In the genomic region with DNA sequence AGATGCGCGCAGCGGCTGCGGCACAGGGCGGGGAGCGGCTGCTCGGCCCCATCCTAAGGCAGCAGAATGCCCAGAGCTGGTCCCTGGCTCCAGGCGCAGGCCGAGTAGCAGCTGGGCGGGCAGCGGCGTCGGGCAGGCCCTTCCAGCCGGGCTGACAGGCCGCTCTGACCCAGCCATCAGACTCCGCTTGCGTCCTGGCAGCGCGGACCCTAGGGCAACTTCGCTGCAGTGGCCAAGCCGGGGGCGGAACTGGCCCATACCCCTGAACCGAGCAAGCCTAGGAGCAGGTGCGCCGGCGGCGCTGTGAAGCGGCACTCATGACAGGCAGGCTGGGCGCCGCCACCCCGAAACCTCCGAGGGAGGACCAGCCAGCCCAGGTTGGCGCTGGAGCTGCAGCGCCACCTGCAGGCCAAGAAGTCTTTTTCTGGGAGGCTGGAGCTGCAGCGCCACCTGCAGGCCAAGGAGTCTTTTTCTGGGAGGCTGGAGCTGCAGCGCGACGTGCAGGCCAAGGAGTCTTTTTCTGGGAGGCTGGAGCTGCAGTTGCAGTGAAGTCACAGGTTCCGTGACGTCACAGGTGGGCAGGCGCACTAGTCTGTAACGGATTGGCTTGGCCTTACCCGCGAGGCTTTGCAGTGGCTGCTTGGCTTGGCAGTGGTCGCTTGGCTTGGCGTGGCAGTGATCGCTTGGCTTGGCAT, we compare ENCODE assay signal across 7 cellular contexts.
DNase-seq lines count a peak whose midpoint lies in the region; ATAC-seq and TF ChIP-seq lines count a peak whose summit lies in the region.
"Not testable (repeated sequence)": the region's sequence is repeated elsewhere in the genome, so short reads cannot be mapped to it uniquely, and the experiment has no call there.

No MANE protein-coding gene starts in this region.

- not testable (repeated sequence) for H3K27ac Mint-ChIP-seq in activated T-cell treated with anti-CD3 and anti-CD28 coated beads, Interleukin-2, amount 50 U/mL, for 72 hours; effector memory CD8-positive, alpha-beta T cell

- not testable (repeated sequence) for H3K27me3 ChIP-seq in liver (ENCODE audit: control insufficient read depth in 4 of 4, insufficient read depth in 4 of 4, low read length in 3 of 4)

- WGBS in liver, result 18% methylated on average over 47 of the region's 47 CpGs

- H3K4me1 Mint-ChIP-seq in activated T-cell treated with anti-CD3 and anti-CD28 coated beads, Interleukin-2, amount 50 U/mL, for 72 hours (ENCODE audit: low read depth); effector memory CD8-positive, alpha-beta T cell (ENCODE audit: low read depth in 2 of 2): not testable (repeated sequence)

- not testable (repeated sequence) for H3K4me3 ChIP-seq in liver (ENCODE audit: low read depth in 1 of 3, low read length in 3 of 3)

- H3K36me3 ChIP-seq in liver (ENCODE audit: control insufficient read depth in 4 of 4, insufficient read depth in 3 of 4, low read depth in 1 of 4, low read length in 3 of 4), result not testable (repeated sequence)

- H3K4me1 ChIP-seq in liver (ENCODE audit: control insufficient read depth in 4 of 4, insufficient read depth in 4 of 4, low read length in 3 of 4), result not testable (repeated sequence)

- ATAC-seq in GM18858 (IDR thresholded peaks at IDR 0.05; ENCODE audit: unreplicated experiment) (peak; percentile 58), HG03432 (IDR thresholded peaks at IDR 0.05; ENCODE audit: unreplicated experiment) (peak; percentile 82)
- ATAC-seq in activated T-cell treated with anti-CD3 and anti-CD28 coated beads, Interleukin-2, amount 50 U/mL, for 72 hours (replicated peaks in 1 of 2), result peak; percentile 94 to 97
- ATAC-seq in effector memory CD8-positive, alpha-beta T cell (replicated peaks), result peak; percentile 95

- H3K9me3 Mint-ChIP-seq in activated T-cell treated with anti-CD3 and anti-CD28 coated beads, Interleukin-2, amount 50 U/mL, for 72 hours; effector memory CD8-positive, alpha-beta T cell: not testable (repeated sequence)

- peak; percentile 64 for DNase-seq in SK-MEL-5 (ENCODE audit: low read depth, low spot score)
- peak; percentile 80 to 83 for DNase-seq in activated T-cell treated with anti-CD3 and anti-CD28 coated beads, Interleukin-2, amount 50 U/mL, for 72 hours
- DNase-seq in effector memory CD8-positive, alpha-beta T cell, result peak; percentile 61 to 75 (median 70)
- peak; percentile 82 for DNase-seq in stimulated activated CD4-positive, alpha-beta T cell treated with anti-CD3 and anti-CD28 coated beads, Interleukin-15, amount 100 ng/mL, for 24 hours

- not testable (repeated sequence) for H3K9ac ChIP-seq in liver (ENCODE audit: low read depth in 1 of 2, low read length in 2 of 2)

- H3K27ac ChIP-seq in liver (ENCODE audit: low read depth in 1 of 2, low read length in 2 of 2), result not testable (repeated sequence)

- H3K36me3 Mint-ChIP-seq in activated T-cell treated with anti-CD3 and anti-CD28 coated beads, Interleukin-2, amount 50 U/mL, for 72 hours (ENCODE audit: insufficient read depth in 2 of 2); effector memory CD8-positive, alpha-beta T cell (ENCODE audit: insufficient read depth): not testable (repeated sequence)

- H3K27me3 Mint-ChIP-seq in activated T-cell treated with anti-CD3 and anti-CD28 coated beads, Interleukin-2, amount 50 U/mL, for 72 hours (ENCODE audit: low read depth); effector memory CD8-positive, alpha-beta T cell: not testable (repeated sequence)

- not testable (repeated sequence) for H3K9me3 ChIP-seq in liver (ENCODE audit: control insufficient read depth in 4 of 4, low read length in 3 of 4)

- TF ChIP-seq CTCF in liver (IDR thresholded peaks at IDR 0.05; ENCODE audit: low read depth, low read length, missing input control), result peak; percentile 60

- peak overlapping the region; percentile 51 to 52 for H3K4me3 Mint-ChIP-seq in activated T-cell treated with anti-CD3 and anti-CD28 coated beads, Interleukin-2, amount 50 U/mL, for 72 hours
- H3K4me3 Mint-ChIP-seq in effector memory CD8-positive, alpha-beta T cell, result peak overlapping the region in 1 of 2 donors; percentile 29

- TF ChIP-seq RAD21 in liver (IDR thresholded peaks at IDR 0.05), result peak; percentile 69 to 81

- in situ Hi-C loops in SK-MEL-5 (cut with HindIII; ENCODE audit: low pct_unique_long_range_greater_than_20kb, low sequenced_read_pairs), result not testable (repeated sequence)
